In the genomic region with DNA sequence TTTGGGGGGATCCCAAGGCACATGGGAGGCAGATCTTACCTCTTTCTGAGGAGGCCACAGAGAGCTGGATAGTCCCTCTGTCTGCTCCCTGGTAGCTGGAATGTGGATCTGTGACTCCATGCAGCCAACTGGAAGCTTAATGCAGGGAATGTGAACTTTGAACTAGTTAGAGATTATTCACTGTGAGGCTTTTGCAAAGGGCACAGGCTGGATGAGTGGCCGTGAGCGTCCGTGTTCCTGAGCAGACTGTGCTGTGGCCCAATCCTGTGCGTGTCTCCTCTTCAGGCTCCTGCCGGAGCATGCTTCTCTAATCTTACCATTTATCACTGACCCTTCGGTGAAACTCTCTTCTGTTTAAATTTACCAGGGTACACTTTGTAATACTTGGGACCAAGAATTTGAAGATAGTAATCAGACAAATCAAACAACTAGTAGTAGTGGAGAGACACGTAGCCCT, we compare ENCODE assay signal across 1 cellular context.
TF ChIP-seq lines count a peak whose summit lies in the region.

No MANE protein-coding gene starts in this region.

TF ChIP-seq in IMR-90, 13 proteins besides CTCF, POLR2A, EP300 and RAD21:
- TF ChIP-seq, protein P1, sequence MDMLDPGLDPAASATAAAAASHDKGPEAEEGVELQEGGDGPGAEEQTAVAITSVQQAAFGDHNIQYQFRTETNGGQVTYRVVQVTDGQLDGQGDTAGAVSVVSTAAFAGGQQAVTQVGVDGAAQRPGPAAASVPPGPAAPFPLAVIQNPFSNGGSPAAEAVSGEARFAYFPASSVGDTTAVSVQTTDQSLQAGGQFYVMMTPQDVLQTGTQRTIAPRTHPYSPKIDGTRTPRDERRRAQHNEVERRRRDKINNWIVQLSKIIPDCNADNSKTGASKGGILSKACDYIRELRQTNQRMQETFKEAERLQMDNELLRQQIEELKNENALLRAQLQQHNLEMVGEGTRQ (IDR thresholded peaks at IDR 0.05; ENCODE audit: low read depth, low read length) = no peak
- TF ChIP-seq NFE2L2 (IDR thresholded peaks at IDR 0.05; ENCODE audit: low read depth, low read length) (no peak), SMC3 (IDR thresholded peaks at IDR 0.05; ENCODE audit: low read depth, low read length) (no peak), RFX5 (IDR thresholded peaks at IDR 0.05; ENCODE audit: low read depth, low read length) (no peak), BHLHE40 (IDR thresholded peaks at IDR 0.05; ENCODE audit: low read depth, low read length) (no peak), CHD1 (IDR thresholded peaks at IDR 0.05; ENCODE audit: low read depth, low read length) (no peak), FOS (IDR thresholded peaks at IDR 0.05; ENCODE audit: low read depth, low read length) (no peak), CEBPB (IDR thresholded peaks at IDR 0.05; ENCODE audit: low read depth, low read length) (no peak)
- TF ChIP-seq, protein P2, sequence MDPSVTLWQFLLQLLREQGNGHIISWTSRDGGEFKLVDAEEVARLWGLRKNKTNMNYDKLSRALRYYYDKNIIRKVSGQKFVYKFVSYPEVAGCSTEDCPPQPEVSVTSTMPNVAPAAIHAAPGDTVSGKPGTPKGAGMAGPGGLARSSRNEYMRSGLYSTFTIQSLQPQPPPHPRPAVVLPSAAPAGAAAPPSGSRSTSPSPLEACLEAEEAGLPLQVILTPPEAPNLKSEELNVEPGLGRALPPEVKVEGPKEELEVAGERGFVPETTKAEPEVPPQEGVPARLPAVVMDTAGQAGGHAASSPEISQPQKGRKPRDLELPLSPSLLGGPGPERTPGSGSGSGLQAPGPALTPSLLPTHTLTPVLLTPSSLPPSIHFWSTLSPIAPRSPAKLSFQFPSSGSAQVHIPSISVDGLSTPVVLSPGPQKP (IDR thresholded peaks at IDR 0.05; ENCODE audit: borderline replicate concordance, low read depth, low read length) = no peak
TF ChIP-seq in IMR-90: peak in this region for 0.
